In the genomic region with DNA sequence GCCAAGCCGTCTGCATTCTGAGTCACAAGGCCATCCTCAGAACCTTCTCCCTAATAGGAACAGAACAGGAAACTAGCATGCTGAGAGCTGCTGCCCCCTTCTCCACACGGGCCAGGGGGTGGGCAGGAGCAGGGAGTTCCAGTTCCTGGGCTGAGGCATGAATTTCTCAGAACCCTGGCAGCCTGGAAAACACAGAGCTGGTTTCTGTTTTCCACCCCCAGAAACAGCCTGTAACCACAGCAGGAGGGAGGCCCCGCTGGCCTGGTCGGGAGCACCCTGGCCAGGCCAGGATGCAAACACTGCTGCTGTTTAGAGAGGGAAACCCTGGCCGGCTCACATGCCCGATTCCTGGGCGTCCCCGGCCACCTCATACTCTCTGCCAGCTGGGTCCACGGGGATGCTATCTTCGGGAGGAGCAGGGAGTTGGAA, we compare ENCODE assay signal across 1 cellular context.
TF ChIP-seq lines count a peak whose summit lies in the region.

No MANE protein-coding gene starts in this region.

TF ChIP-seq in HepG2, 621 proteins besides CTCF, POLR2A, EP300 and RAD21 (continued from another document):
- TF ChIP-seq, protein P1, sequence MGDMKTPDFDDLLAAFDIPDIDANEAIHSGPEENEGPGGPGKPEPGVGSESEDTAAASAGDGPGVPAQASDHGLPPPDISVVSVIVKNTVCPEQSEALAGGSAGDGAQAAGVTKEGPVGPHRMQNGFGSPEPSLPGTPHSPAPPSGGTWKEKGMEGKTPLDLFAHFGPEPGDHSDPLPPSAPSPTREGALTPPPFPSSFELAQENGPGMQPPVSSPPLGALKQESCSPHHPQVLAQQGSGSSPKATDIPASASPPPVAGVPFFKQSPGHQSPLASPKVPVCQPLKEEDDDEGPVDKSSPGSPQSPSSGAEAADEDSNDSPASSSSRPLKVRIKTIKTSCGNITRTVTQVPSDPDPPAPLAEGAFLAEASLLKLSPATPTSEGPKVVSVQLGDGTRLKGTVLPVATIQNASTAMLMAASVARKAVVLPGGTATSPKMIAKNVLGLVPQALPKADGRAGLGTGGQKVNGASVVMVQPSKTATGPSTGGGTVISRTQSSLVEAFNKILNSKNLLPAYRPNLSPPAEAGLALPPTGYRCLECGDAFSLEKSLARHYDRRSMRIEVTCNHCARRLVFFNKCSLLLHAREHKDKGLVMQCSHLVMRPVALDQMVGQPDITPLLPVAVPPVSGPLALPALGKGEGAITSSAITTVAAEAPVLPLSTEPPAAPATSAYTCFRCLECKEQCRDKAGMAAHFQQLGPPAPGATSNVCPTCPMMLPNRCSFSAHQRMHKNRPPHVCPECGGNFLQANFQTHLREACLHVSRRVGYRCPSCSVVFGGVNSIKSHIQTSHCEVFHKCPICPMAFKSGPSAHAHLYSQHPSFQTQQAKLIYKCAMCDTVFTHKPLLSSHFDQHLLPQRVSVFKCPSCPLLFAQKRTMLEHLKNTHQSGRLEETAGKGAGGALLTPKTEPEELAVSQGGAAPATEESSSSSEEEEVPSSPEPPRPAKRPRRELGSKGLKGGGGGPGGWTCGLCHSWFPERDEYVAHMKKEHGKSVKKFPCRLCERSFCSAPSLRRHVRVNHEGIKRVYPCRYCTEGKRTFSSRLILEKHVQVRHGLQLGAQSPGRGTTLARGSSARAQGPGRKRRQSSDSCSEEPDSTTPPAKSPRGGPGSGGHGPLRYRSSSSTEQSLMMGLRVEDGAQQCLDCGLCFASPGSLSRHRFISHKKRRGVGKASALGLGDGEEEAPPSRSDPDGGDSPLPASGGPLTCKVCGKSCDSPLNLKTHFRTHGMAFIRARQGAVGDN (CRISPR knock-in tag; IDR thresholded peaks at IDR 0.05) = peak; percentile 58
- TF ChIP-seq ZNF234 (CRISPR knock-in tag; conservative IDR thresholded peaks at IDR 0.05) (no peak), RCOR2 (CRISPR knock-in tag; IDR thresholded peaks at IDR 0.05) (no peak), ZSCAN25 (CRISPR knock-in tag; IDR thresholded peaks at IDR 0.05) (no peak), ELF1 (CRISPR knock-in tag; IDR thresholded peaks at IDR 0.05) (no peak), NFE2L1 (CRISPR knock-in tag; IDR thresholded peaks at IDR 0.05; ENCODE audit: borderline replicate concordance) (no peak), NR2F1 (CRISPR knock-in tag; IDR thresholded peaks at IDR 0.05) (no peak), GPN1 (CRISPR knock-in tag; IDR thresholded peaks at IDR 0.05; ENCODE audit: borderline replicate concordance) (no peak), ZNF136 (CRISPR knock-in tag; IDR thresholded peaks at IDR 0.05; ENCODE audit: low read depth) (no peak), ZNF510 (CRISPR knock-in tag; IDR thresholded peaks at IDR 0.05; ENCODE audit: low read depth) (no peak), HOXA9 (CRISPR knock-in tag; IDR thresholded peaks at IDR 0.05; ENCODE audit: borderline replicate concordance) (no peak), CCDC6 (CRISPR knock-in tag; IDR thresholded peaks at IDR 0.05) (no peak), MBNL3 (CRISPR knock-in tag; conservative IDR thresholded peaks at IDR 0.05) (no peak), ISL2 (CRISPR knock-in tag; IDR thresholded peaks at IDR 0.05) (no peak), ARNT2 (CRISPR knock-in tag; IDR thresholded peaks at IDR 0.05; ENCODE audit: low read depth) (no peak), SKI (IDR thresholded peaks at IDR 0.05; ENCODE audit: partially characterized antibody) (no peak), NFYC (CRISPR knock-in tag; IDR thresholded peaks at IDR 0.05) (no peak), CBX2 (IDR thresholded peaks at IDR 0.05; ENCODE audit: low read depth, low read length) (no peak), CBX2 (CRISPR knock-in tag; IDR thresholded peaks at IDR 0.05; ENCODE audit: low read depth) (no peak), RNF2 (conservative IDR thresholded peaks at IDR 0.05; ENCODE audit: low read depth) (no peak), GLI4 (CRISPR knock-in tag; IDR thresholded peaks at IDR 0.05; ENCODE audit: borderline replicate concordance) (no peak), SMAD9 (CRISPR knock-in tag; IDR thresholded peaks at IDR 0.05) (no peak), SMARCE1 (IDR thresholded peaks at IDR 0.05; ENCODE audit: borderline replicate concordance) (no peak), ZFP37 (CRISPR knock-in tag; IDR thresholded peaks at IDR 0.05; ENCODE audit: borderline replicate concordance) (no peak), CHCHD3 (CRISPR knock-in tag; IDR thresholded peaks at IDR 0.05) (no peak), EEA1 (CRISPR knock-in tag; IDR thresholded peaks at IDR 0.05; ENCODE audit: borderline replicate concordance) (no peak), ZNF33A (CRISPR knock-in tag; IDR thresholded peaks at IDR 0.05; ENCODE audit: borderline replicate concordance) (no peak), MTA3 (CRISPR knock-in tag; IDR thresholded peaks at IDR 0.05) (no peak), ZNF317 (CRISPR knock-in tag; IDR thresholded peaks at IDR 0.05) (no peak)
- TF ChIP-seq, protein P2, sequence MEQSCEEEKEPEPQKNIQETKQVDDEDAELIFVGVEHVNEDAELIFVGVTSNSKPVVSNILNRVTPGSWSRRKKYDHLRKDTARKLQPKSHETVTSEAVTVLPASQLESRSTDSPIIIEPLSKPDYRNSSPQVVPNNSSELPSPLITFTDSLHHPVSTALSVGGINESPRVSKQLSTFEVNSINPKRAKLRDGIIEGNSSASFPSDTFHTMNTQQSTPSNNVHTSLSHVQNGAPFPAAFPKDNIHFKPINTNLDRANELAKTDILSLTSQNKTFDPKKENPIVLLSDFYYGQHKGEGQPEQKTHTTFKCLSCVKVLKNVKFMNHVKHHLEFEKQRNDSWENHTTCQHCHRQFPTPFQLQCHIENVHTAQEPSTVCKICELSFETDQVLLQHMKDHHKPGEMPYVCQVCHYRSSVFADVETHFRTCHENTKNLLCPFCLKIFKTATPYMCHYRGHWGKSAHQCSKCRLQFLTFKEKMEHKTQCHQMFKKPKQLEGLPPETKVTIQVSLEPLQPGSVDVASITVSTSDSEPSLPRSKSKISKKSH (CRISPR knock-in tag; IDR thresholded peaks at IDR 0.05; ENCODE audit: borderline replicate concordance) = 0 out of 2 replicates have a peak, but pooled peaks have one; percentile 47
- TF ChIP-seq, protein P3, sequence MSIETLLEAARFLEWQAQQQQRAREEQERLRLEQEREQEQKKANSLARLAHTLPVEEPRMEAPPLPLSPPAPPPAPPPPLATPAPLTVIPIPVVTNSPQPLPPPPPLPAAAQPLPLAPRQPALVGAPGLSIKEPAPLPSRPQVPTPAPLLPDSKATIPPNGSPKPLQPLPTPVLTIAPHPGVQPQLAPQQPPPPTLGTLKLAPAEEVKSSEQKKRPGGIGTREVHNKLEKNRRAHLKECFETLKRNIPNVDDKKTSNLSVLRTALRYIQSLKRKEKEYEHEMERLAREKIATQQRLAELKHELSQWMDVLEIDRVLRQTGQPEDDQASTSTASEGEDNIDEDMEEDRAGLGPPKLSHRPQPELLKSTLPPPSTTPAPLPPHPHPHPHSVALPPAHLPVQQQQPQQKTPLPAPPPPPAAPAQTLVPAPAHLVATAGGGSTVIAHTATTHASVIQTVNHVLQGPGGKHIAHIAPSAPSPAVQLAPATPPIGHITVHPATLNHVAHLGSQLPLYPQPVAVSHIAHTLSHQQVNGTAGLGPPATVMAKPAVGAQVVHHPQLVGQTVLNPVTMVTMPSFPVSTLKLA (IDR thresholded peaks at IDR 0.05) = no peak
- TF ChIP-seq, protein P4, sequence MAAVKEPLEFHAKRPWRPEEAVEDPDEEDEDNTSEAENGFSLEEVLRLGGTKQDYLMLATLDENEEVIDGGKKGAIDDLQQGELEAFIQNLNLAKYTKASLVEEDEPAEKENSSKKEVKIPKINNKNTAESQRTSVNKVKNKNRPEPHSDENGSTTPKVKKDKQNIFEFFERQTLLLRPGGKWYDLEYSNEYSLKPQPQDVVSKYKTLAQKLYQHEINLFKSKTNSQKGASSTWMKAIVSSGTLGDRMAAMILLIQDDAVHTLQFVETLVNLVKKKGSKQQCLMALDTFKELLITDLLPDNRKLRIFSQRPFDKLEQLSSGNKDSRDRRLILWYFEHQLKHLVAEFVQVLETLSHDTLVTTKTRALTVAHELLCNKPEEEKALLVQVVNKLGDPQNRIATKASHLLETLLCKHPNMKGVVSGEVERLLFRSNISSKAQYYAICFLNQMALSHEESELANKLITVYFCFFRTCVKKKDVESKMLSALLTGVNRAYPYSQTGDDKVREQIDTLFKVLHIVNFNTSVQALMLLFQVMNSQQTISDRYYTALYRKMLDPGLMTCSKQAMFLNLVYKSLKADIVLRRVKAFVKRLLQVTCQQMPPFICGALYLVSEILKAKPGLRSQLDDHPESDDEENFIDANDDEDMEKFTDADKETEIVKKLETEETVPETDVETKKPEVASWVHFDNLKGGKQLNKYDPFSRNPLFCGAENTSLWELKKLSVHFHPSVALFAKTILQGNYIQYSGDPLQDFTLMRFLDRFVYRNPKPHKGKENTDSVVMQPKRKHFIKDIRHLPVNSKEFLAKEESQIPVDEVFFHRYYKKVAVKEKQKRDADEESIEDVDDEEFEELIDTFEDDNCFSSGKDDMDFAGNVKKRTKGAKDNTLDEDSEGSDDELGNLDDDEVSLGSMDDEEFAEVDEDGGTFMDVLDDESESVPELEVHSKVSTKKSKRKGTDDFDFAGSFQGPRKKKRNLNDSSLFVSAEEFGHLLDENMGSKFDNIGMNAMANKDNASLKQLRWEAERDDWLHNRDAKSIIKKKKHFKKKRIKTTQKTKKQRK (IDR thresholded peaks at IDR 0.05; ENCODE audit: low read length) = no peak
- TF ChIP-seq, protein P5, sequence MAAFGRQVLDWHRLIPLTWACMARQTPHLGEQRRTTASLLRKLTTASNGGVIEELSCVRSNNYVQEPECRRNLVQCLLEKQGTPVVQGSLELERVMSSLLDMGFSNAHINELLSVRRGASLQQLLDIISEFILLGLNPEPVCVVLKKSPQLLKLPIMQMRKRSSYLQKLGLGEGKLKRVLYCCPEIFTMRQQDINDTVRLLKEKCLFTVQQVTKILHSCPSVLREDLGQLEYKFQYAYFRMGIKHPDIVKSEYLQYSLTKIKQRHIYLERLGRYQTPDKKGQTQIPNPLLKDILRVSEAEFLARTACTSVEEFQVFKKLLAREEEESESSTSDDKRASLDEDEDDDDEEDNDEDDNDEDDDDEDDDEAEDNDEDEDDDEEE (CRISPR knock-in tag; IDR thresholded peaks at IDR 0.05) = no peak
- TF ChIP-seq, protein P6, sequence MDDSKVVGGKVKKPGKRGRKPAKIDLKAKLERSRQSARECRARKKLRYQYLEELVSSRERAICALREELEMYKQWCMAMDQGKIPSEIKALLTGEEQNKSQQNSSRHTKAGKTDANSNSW (CRISPR knock-in tag; IDR thresholded peaks at IDR 0.05; ENCODE audit: borderline replicate concordance) = no peak
- TF ChIP-seq, protein P7, sequence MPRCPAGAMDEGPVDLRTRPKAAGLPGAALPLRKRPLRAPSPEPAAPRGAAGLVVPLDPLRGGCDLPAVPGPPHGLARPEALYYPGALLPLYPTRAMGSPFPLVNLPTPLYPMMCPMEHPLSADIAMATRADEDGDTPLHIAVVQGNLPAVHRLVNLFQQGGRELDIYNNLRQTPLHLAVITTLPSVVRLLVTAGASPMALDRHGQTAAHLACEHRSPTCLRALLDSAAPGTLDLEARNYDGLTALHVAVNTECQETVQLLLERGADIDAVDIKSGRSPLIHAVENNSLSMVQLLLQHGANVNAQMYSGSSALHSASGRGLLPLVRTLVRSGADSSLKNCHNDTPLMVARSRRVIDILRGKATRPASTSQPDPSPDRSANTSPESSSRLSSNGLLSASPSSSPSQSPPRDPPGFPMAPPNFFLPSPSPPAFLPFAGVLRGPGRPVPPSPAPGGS (CRISPR knock-in tag; IDR thresholded peaks at IDR 0.05) = peak; percentile 59; the same call in 1 of the 2 replicates
- TF ChIP-seq, protein P8, sequence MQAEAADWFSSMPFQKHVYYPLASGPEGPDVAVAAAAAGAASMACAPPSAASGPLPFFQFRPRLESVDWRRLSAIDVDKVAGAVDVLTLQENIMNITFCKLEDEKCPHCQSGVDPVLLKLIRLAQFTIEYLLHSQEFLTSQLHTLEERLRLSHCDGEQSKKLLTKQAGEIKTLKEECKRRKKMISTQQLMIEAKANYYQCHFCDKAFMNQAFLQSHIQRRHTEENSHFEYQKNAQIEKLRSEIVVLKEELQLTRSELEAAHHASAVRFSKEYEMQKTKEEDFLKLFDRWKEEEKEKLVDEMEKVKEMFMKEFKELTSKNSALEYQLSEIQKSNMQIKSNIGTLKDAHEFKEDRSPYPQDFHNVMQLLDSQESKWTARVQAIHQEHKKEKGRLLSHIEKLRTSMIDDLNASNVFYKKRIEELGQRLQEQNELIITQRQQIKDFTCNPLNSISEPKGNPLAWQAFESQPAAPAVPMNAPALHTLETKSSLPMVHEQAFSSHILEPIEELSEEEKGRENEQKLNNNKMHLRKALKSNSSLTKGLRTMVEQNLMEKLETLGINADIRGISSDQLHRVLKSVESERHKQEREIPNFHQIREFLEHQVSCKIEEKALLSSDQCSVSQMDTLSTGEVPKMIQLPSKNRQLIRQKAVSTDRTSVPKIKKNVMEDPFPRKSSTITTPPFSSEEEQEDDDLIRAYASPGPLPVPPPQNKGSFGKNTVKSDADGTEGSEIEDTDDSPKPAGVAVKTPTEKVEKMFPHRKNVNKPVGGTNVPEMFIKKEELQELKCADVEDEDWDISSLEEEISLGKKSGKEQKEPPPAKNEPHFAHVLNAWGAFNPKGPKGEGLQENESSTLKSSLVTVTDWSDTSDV (CRISPR knock-in tag; IDR thresholded peaks at IDR 0.05) = no peak
TF ChIP-seq in HepG2: peak in this region for 15.
